ENCODE assay signal across 15 cellular contexts in the genomic region with DNA sequence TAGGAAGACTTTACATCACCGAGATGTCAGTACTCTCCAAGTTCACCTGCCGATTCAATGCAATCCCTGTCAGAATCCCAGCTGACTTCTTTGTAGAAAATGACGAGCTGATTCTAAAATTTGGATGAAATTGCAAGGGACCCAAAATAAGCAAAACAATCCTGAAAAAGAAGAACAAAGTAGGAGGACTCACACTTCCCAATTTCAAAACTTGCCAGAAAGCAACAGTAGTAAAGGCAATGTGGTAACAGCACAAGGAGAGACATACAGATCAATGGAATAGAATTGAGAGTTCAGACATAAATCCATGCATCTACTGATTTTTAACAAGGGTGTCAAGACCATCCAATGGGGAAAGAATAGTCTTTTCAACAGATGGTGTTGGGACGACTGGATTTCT.
"Had no signal": no experiment of that assay in that cellular context is flagged by ENCODE, and none has a peak within 500 bp of the region (broad histone marks: within the 10 kb centered on the region; RNA-seq: fewer than 3 reads in every experiment).

No MANE protein-coding gene starts in this region.

- ATAC-seq: foreskin keratinocyte; mucosa of descending colon; naive thymus-derived CD8-positive, alpha-beta T cell; sciatic nerve; stimulated activated memory B cell treated with anti-CD40 and anti-IgM and Interleukin-4, amounts not matched to agents 10 μg/mL and 1 μg/mL and 100 μg/mL, for 72 hours had no signal

- H3K27me3 ChIP-seq: foreskin keratinocyte, hepatocyte, tibial artery, upper lobe of left lung, vagina had no signal

- H2AFZ ChIP-seq: hepatocyte had no signal

- H3K4me3 ChIP-seq: hepatocyte, mucosa of descending colon, spleen, tibial artery, upper lobe of left lung, vagina had no signal

- H3K79me2 ChIP-seq: hepatocyte had no signal

- H3K36me3 ChIP-seq: spleen, tibial artery, upper lobe of left lung, vagina had no signal

- H3K27ac ChIP-seq: foreskin keratinocyte, hepatocyte, spleen, vagina had no signal

- DNase-seq: dermis blood vessel endothelial cell; erythroblast; foreskin keratinocyte; mucosa of descending colon; naive thymus-derived CD8-positive, alpha-beta T cell; stimulated activated CD4-positive, alpha-beta T cell treated with anti-CD3 and anti-CD28 coated beads, Interleukin-15, amount 100 ng/mL, for 24 hours; stimulated activated CD4-positive, alpha-beta T cell treated with anti-CD3 and anti-CD28 coated beads, Interleukin-1b, Interleukin-23, amount 100 ng/mL, for 48 hours; stimulated activated CD4-positive, alpha-beta T cell treated with anti-CD3 and anti-CD28 coated beads, Interleukin-4, amount 100 ng/mL, for 24 hours; tibial artery; upper lobe of left lung had no signal

- H3K9me3 ChIP-seq: mucosa of descending colon, tibial artery, upper lobe of left lung, vagina had no signal

- H3K4me2 ChIP-seq: hepatocyte had no signal
